In the genomic region with DNA sequence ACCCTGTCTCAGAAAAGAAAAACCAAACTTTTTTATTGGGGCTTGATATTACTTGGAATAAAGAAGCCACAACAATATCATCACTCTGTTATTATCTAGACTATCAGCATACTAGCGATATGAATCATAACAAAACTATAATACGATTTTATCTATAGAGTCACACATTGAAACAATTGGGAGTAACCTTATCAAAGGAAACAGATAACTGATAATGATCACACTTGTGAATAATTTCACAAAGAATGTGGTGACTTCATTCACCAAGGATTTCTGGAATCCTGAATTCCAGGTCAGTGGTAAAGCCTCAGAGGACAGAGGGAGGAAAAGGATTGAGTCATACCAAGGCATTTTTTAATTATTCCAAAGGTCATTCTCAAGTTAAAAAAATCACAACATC, we compare ENCODE assay signal across 11 cellular contexts. TPM values are rescaled to one million over a fixed set of nuclear protein-coding genes. Genes with fewer than 3 reads are reported as not detected.
A peak's percentile ranks its signal among the peaks of the same experiment; 100 is the strongest.
DNase-seq lines count a peak whose midpoint lies in the region; ATAC-seq and TF ChIP-seq lines count a peak whose summit lies in the region.
"Had no signal": no experiment of that assay in that cellular context is flagged by ENCODE, and none has a peak within 500 bp of the region (broad histone marks: within the 10 kb centered on the region; RNA-seq: fewer than 3 reads in every experiment).

No MANE protein-coding gene starts in this region.

- H3K27ac ChIP-seq in HUES48 (ENCODE audit: low read depth, low read length) (peak overlapping the region; percentile 59), body of pancreas (peak overlapping the region in 2 of 4 donors; percentile 51 to 55), tibial artery (no peak overlapping the region)
- H3K27ac ChIP-seq: C4-2B, VCaP had no signal

- H3K9me3 ChIP-seq in HUES48 (ENCODE audit: control insufficient read depth, insufficient read depth, low read length) (no peaks in the 10 kb centered on the region), body of pancreas (no peaks in the 10 kb centered on the region), tibial artery (no peaks in the 10 kb centered on the region)

- peaks cover 8% of the 10 kb centered on the region for H3K27me3 Mint-ChIP-seq in nephron progenitor cell (ENCODE audit: low read depth, poor library complexity)

- intact Hi-C loops in body of pancreas (cut with DNase I): no loop called here
- intact Hi-C loops in tibial artery (cut with DNase I; ENCODE audit: low total_unique reads): no loop called here

- no peaks in the 10 kb centered on the region for H3K27me3 ChIP-seq in HUES48 (ENCODE audit: control insufficient read depth, insufficient read depth, low read length)
- H3K27me3 ChIP-seq in body of pancreas: no peaks in the 10 kb centered on the region
- H3K27me3 ChIP-seq in tibial artery: no peaks in the 10 kb centered on the region

- 41 to 54% methylated on average over 2 of the region's 2 CpGs for WGBS in body of pancreas, 2 donors

- no peak for TF ChIP-seq POLR2A in body of pancreas (IDR thresholded peaks at IDR 0.05)

- POLR2A ChIA-PET in AG04449 (lab: Yijun Ruan, JAX): no interaction called here

- peak; percentile 88 for ATAC-seq in body of pancreas

- no peak overlapping the region for H3K4me3 Mint-ChIP-seq in nephron progenitor cell

- DNase-seq in AG04449 (ENCODE audit: low read depth, low spot score) (peak; percentile 33), body of pancreas (no peak), iris pigment epithelial cell (ENCODE audit: low read depth) (peak; percentile 91), NCI-H2029 treated with DMSO at 0.1 percent for 48 hours (lab: John Stamatoyannopoulos, UW) (no peak), nephron progenitor cell (no peak), COLO668 (lab: John Stamatoyannopoulos, UW; ENCODE audit: unreplicated experiment) (no peak), tibial artery (no peak)
- DNase-seq: amygdala had no signal

- H3K4me1 Mint-ChIP-seq in nephron progenitor cell: peaks cover 14% of the 10 kb centered on the region

- H3K4me3 ChIP-seq in AG04449 (ENCODE audit: low read depth, low read length) (no peak overlapping the region), HUES48 (ENCODE audit: low read depth, low read length) (no peak overlapping the region), body of pancreas (no peak overlapping the region), tibial artery (no peak overlapping the region)

- TF ChIP-seq CTCF in AG04449 (IDR thresholded peaks at IDR 0.05; ENCODE audit: insufficient read depth, low read length, missing control alignments) (no peak), body of pancreas (IDR thresholded peaks at IDR 0.05) (no peak), nephron progenitor cell (IDR thresholded peaks at IDR 0.05) (no peak), tibial artery (IDR thresholded peaks at IDR 0.05) (no peak)

- CTCF ChIA-PET in AG04449 (lab: Yijun Ruan, JAX): interaction anchor here (1.9 to 3.6 kb wide), 2 partner anchors 10 to 171 kb away, joined by 6 to 25 read pairs; partner anchors contain the start of gene FAM171A1

- H3K9me3 Mint-ChIP-seq in nephron progenitor cell: no peaks in the 10 kb centered on the region

- no peak overlapping the region for H3K27ac Mint-ChIP-seq in nephron progenitor cell

- H3K36me3 Mint-ChIP-seq in nephron progenitor cell (ENCODE audit: low read depth): peaks cover 12% of the 10 kb centered on the region

- peaks cover 8% of the 10 kb centered on the region; the same call in 1 of the 2 replicates for H3K4me1 ChIP-seq in HUES48 (ENCODE audit: control insufficient read depth, insufficient read depth, low read length)
- no peaks in the 10 kb centered on the region for H3K4me1 ChIP-seq in body of pancreas
- no peaks in the 10 kb centered on the region for H3K4me1 ChIP-seq in tibial artery

- H3K9ac ChIP-seq in HUES48 (ENCODE audit: low read depth, low read length): peak overlapping the region; percentile 46; the same call in 1 of the 2 replicates

- H3K36me3 ChIP-seq in HUES48 (ENCODE audit: control insufficient read depth, insufficient read depth, low read length) (no peaks in the 10 kb centered on the region), body of pancreas (replicated peaks in 1 of 2; ENCODE audit: insufficient read depth in 1 of 2, low read depth in 2 of 2) (no peaks in the 10 kb centered on the region), tibial artery (no peaks in the 10 kb centered on the region)

RNA-seq across cellular contexts. Expression of gene NMT2, which starts 32.1 kb away (rescaled TPM):
- total RNA-seq in body of pancreas: 10 to 100 TPM in 1 of 2 donors, 1 to 10 TPM in 1; 9.9 to 16.9 TPM

Comparison
In these comparisons a context has a peak if more than half of its experiments do, and no peak if none do; other contexts are left out.
1. DNase-seq: peak in AG04449 (single experiment) and iris pigment epithelial cell (single experiment); none in body of pancreas (0 of 4), NCI-H2029 treated with DMSO at 0.1 percent for 48 hours (single experiment), nephron progenitor cell (single experiment), COLO668 (single experiment) and tibial artery (0 of 2).